Comparison of ENCODE assay signal across 17 cellular contexts in genomic region chr3:13656584-13657301, GRCh38.
DNase-seq lines count a peak whose midpoint lies in the region; ATAC-seq, FAIRE-seq and TF ChIP-seq lines count a peak whose summit lies in the region.
"Had no signal": no experiment of that assay in that cellular context is flagged by ENCODE, and none has a peak within 500 bp of the region (broad histone marks: within the 10 kb centered on the region; RNA-seq: fewer than 3 reads in every experiment).

No MANE protein-coding gene starts in this region.

- H2BK15ac ChIP-seq in neuronal stem cell (ENCODE audit: low read length) = no peak overlapping the region

- H3K4ac ChIP-seq in neuronal stem cell (ENCODE audit: low read length) = no peak overlapping the region

- no peaks in the 10 kb centered on the region for H3K9me1 ChIP-seq in K562 (ENCODE audit: control insufficient read depth, insufficient read depth, low read length)

- H2AFZ ChIP-seq in SK-N-SH (ENCODE audit: low read depth) (no peak overlapping the region), MM.1S (ENCODE audit: low read length) (no peak overlapping the region), K562 (ENCODE audit: low read depth, low read length) (no peak overlapping the region), neuronal stem cell (ENCODE audit: low read length) (no peak overlapping the region), PC-3 (ENCODE audit: low read length) (no peak overlapping the region)

- H4K20me1 ChIP-seq in SK-N-SH (ENCODE audit: insufficient read depth) (no peaks in the 10 kb centered on the region), MM.1S (ENCODE audit: insufficient read depth, low read length) (no peaks in the 10 kb centered on the region), K562 (replicated peaks; ENCODE audit: control insufficient read depth, insufficient read depth, low read length) (peaks cover 12% of the 10 kb centered on the region), PC-3 (ENCODE audit: low read length) (no peaks in the 10 kb centered on the region)

- CTCF ChIA-PET in SK-N-SH (lab: Yijun Ruan, JAX) (interaction anchor here (0.8 to 24.4 kb wide), 29 partner anchors 8 to 458 kb away, joined by 3 to 979 read pairs (median 7); partner anchors contain the start of gene WNT7A), K562 (lab: Yijun Ruan, JAX; ENCODE audit: low intra/inter-chr PET ratio) (interaction anchor here (1.3 to 2.3 kb wide), 4 partner anchors 160 to 458 kb away, joined by 4 to 14 read pairs (median 10); no protein-coding TSS in a partner anchor), PC-3 (lab: Charles Lee) (interaction anchor here (0.5 to 5.7 kb wide), 4 partner anchors 224 to 1307 kb away, joined by 3 to 69 read pairs (median 18); partner anchors contain the start of gene WNT7A)

- ATAC-seq in SK-N-SH treated with all-trans-retinoic acid at 6 μM for 48 hours (no peak), K562 (no peak), PC-3 (no peak), GM18502 (IDR thresholded peaks at IDR 0.05; ENCODE audit: poor library complexity, unreplicated experiment) (no peak)
- ATAC-seq: CD8-positive, alpha-beta T cell had no signal

- H4K91ac ChIP-seq in neuronal stem cell (ENCODE audit: low read depth, low read length, poor library complexity) = no peak overlapping the region

- POLR2A ChIA-PET in SK-N-SH (lab: Yijun Ruan, JAX) = no interaction called here
- POLR2A ChIA-PET in K562 (lab: Yijun Ruan, JAX) = interaction anchor here (0.6 to 1.0 kb wide), 2 partner anchors 22 to 102 kb away, joined by 3 read pairs; no protein-coding TSS in a partner anchor
- POLR2A ChIA-PET in PC-3 (lab: Charles Lee; ENCODE audit: unreplicated experiment) = no interaction called here

- H3K79me1 ChIP-seq in neuronal stem cell (ENCODE audit: low read depth, low read length) = no peaks in the 10 kb centered on the region

- no peak overlapping the region for H3K14ac ChIP-seq in neuronal stem cell (ENCODE audit: low read length)

- H2BK12ac ChIP-seq in neuronal stem cell (ENCODE audit: low read length) = no peak overlapping the region

- BruUV-seq in K562 (replicated peaks; lab: Mats Ljungman, UMichigan) (no TSS peak), PC-3 (replicated peaks; lab: Mats Ljungman, UMichigan) (no TSS peak)

- H4K8ac ChIP-seq in neuronal stem cell (ENCODE audit: low read depth, low read length) = no peak overlapping the region

- FAIRE-seq in K562 (lab: Jason Lieb, UNC) = no peak
- FAIRE-seq: GM12878 had no signal

- H3F3A ChIP-seq in SK-N-SH (replicated peaks; ENCODE audit: insufficient read depth) = no peaks in the 10 kb centered on the region
- no peaks in the 10 kb centered on the region for H3F3A ChIP-seq in MM.1S (ENCODE audit: insufficient read depth, low read length)
- H3F3A ChIP-seq in PC-3 (ENCODE audit: low read length, unreplicated experiment) = no peaks in the 10 kb centered on the region

- DNase-seq in SK-N-SH = no peak
- DNase-seq in MM.1S = no peak
- no peak for DNase-seq in K562 (ENCODE audit: extremely low read depth in 1 of 4, low spot score in 3 of 4)
- no peak for DNase-seq in neuronal stem cell (ENCODE audit: low spot score)
- DNase-seq in dermis blood vessel endothelial cell = no peak
- no peak for DNase-seq in PC-3
- DNase-seq: CD8-positive, alpha-beta T cell; COR-L47; DND-41; GDM1; GOT3; HCEC 1CT had no signal

- H3K4me3 ChIP-seq in SK-N-SH (ENCODE audit: low read depth in 2 of 2, low read length in 1 of 2) (no peak overlapping the region), MM.1S (ENCODE audit: low read length) (no peak overlapping the region), K562 (no peak overlapping the region), neuronal stem cell (ENCODE audit: low read length in 2 of 2) (no peak overlapping the region), PC-3 (ENCODE audit: low read length) (no peak overlapping the region)
- H3K4me3 ChIP-seq: GM12878 had no signal

- no peaks in the 10 kb centered on the region for H3K9me2 ChIP-seq in SK-N-SH
- H3K9me2 ChIP-seq in MM.1S (replicated peaks; ENCODE audit: insufficient read depth, low read length) = no peaks in the 10 kb centered on the region
- no peaks in the 10 kb centered on the region for H3K9me2 ChIP-seq in PC-3 (replicated peaks; ENCODE audit: low read length)

- no peaks in the 10 kb centered on the region for H3K36me3 ChIP-seq in SK-N-SH (replicated peaks in 1 of 2; ENCODE audit: control insufficient read depth in 1 of 2, insufficient read depth in 2 of 2, low read length in 1 of 2)
- no peaks in the 10 kb centered on the region for H3K36me3 ChIP-seq in MM.1S (replicated peaks; ENCODE audit: insufficient read depth, low read length)
- no peaks in the 10 kb centered on the region for H3K36me3 ChIP-seq in K562 (ENCODE audit: control insufficient read depth, insufficient read depth, low read length)
- H3K36me3 ChIP-seq in neuronal stem cell (replicated peaks in 1 of 2; ENCODE audit: control insufficient read depth in 2 of 2, insufficient read depth in 2 of 2, low read length in 2 of 2) = no peaks in the 10 kb centered on the region
- H3K36me3 ChIP-seq in PC-3 (ENCODE audit: low read depth, low read length) = no peaks in the 10 kb centered on the region

- peaks cover 0 to 7% of the 10 kb centered on the region in 2 experiments; a peak in 1 of 4 replicates for H3K4me1 ChIP-seq in SK-N-SH (ENCODE audit: control insufficient read depth in 1 of 2, insufficient read depth in 2 of 2, low read depth in 1 of 2, low read length in 1 of 2)
- H3K4me1 ChIP-seq in MM.1S (ENCODE audit: low read length) = no peaks in the 10 kb centered on the region
- H3K4me1 ChIP-seq in K562 (replicated peaks in 1 of 2; ENCODE audit: control insufficient read depth in 2 of 2, insufficient read depth in 2 of 2, low read length in 2 of 2) = peaks cover 8 to 30% of the 10 kb centered on the region in 2 experiments; a peak in 4 of 5 replicates
- peaks cover 18 to 21% of the 10 kb centered on the region in 2 donors for H3K4me1 ChIP-seq in neuronal stem cell (ENCODE audit: control insufficient read depth in 2 of 2, insufficient read depth in 1 of 2, low read depth in 1 of 2, low read length in 2 of 2)
- peaks cover 8% of the 10 kb centered on the region; the same call in 1 of the 2 replicates for H3K4me1 ChIP-seq in PC-3 (ENCODE audit: insufficient read depth, low read length)

- H2BK120ac ChIP-seq in neuronal stem cell (ENCODE audit: low read depth, low read length) = no peak overlapping the region

- in situ Hi-C loops in K562 (cut with MboI) = loop anchor here (25.0 kb wide), 1 partner anchor 1256 kb away; no protein-coding TSS in a partner anchor

- H3K4me2 ChIP-seq in SK-N-SH (no peak overlapping the region), MM.1S (ENCODE audit: low read depth, low read length) (no peak overlapping the region), K562 (ENCODE audit: insufficient read depth, low read length) (no peak overlapping the region), neuronal stem cell (ENCODE audit: insufficient read depth, low read length, poor library complexity, severe bottlenecking) (no peak overlapping the region), PC-3 (ENCODE audit: low read length) (no peak overlapping the region)

- peak overlapping the region; percentile 15 for H2AK5ac ChIP-seq in neuronal stem cell (ENCODE audit: low read depth, low read length)

- no peaks in the 10 kb centered on the region for H3K9me3 ChIP-seq in SK-N-SH
- H3K9me3 ChIP-seq in MM.1S (replicated peaks; ENCODE audit: insufficient read depth, low read length) = no peaks in the 10 kb centered on the region
- no peaks in the 10 kb centered on the region for H3K9me3 ChIP-seq in K562 (replicated peaks; ENCODE audit: control insufficient read depth, insufficient read depth, low read depth, low read length)
- H3K9me3 ChIP-seq in neuronal stem cell (replicated peaks in 1 of 2; ENCODE audit: control insufficient read depth in 2 of 2, insufficient read depth in 1 of 2, low read depth in 1 of 2, low read length in 2 of 2) = no peaks in the 10 kb centered on the region
- no peaks in the 10 kb centered on the region for H3K9me3 ChIP-seq in PC-3 (ENCODE audit: low read length)

- H3K23ac ChIP-seq in neuronal stem cell (ENCODE audit: low read depth, low read length, poor library complexity) = no peak overlapping the region

- TF ChIP-seq EP300 in SK-N-SH (IDR thresholded peaks at IDR 0.05; ENCODE audit: borderline replicate concordance in 1 of 2, low read depth in 1 of 2, low read length in 1 of 2) (no peak), K562 (IDR thresholded peaks at IDR 0.05; ENCODE audit: low read length) (no peak)

- H3K9ac ChIP-seq in SK-N-SH (no peak overlapping the region), MM.1S (ENCODE audit: low read length) (no peak overlapping the region), K562 (ENCODE audit: insufficient read depth in 1 of 2, low read depth in 2 of 2, low read length in 2 of 2) (no peak overlapping the region), neuronal stem cell (ENCODE audit: low read depth, low read length, poor library complexity) (no peak overlapping the region), PC-3 (ENCODE audit: low read length) (no peak overlapping the region)

- H3K27me3 ChIP-seq in SK-N-SH (ENCODE audit: insufficient read depth) (no peaks in the 10 kb centered on the region), MM.1S (replicated peaks; ENCODE audit: insufficient read depth, low read length) (peaks cover 85% of the 10 kb centered on the region), K562 (ENCODE audit: control insufficient read depth in 2 of 2, insufficient read depth in 2 of 2, low read length in 2 of 2) (peaks cover 2 to 49% of the 10 kb centered on the region in 2 experiments; a peak in 3 of 5 replicates), neuronal stem cell (ENCODE audit: control insufficient read depth in 3 of 3, insufficient read depth in 3 of 3, low read depth in 1 of 3, low read length in 3 of 3) (peaks cover 0 to 21% (median 3%) of the 10 kb centered on the region in 3 experiments), PC-3 (ENCODE audit: low read length) (no peaks in the 10 kb centered on the region)

- TF ChIP-seq RAD21 in SK-N-SH (IDR thresholded peaks at IDR 0.05; ENCODE audit: low read length) (no peak), K562 (CRISPR knock-in tag; conservative IDR thresholded peaks at IDR 0.05 in 1 of 2, IDR thresholded peaks at IDR 0.05 in 1 of 2) (no peak)

- no peak for TF ChIP-seq POLR2A in K562 (conservative IDR thresholded peaks at IDR 0.05)

- intact Hi-C loops in K562 (cut with micrococcal nuclease) = loop anchor here (1.0 to 10.0 kb wide), 3 partner anchors 229 to 468 kb away; partner anchors contain the start of genes CHCHD4 and TMEM43
- intact Hi-C loops in PC-3 (cut with micrococcal nuclease) = loop anchor here (1.0 to 10.0 kb wide), 3 partner anchors 166 to 468 kb away; partner anchors contain the start of genes CHCHD4, TMEM43 and WNT7A

- H3K18ac ChIP-seq in neuronal stem cell (ENCODE audit: low read length) = peak overlapping the region; percentile 22

- no peak overlapping the region for H2BK5ac ChIP-seq in neuronal stem cell (ENCODE audit: low read length)

- 60% methylated on average over 7 of the region's 8 CpGs for WGBS in SK-N-SH (ENCODE audit: low lambda C conversion rate)
- WGBS in K562 (ENCODE audit: insufficient coverage, low coverage, missing lambda C conversion rate) = 3% methylated on average over 8 of the region's 8 CpGs
- WGBS in neuronal stem cell (ENCODE audit: extremely low coverage in 2 of 2, insufficient read length in 2 of 2, insufficient replicate concordance in 1 of 2), 2 donors = no CpG with 5 or more reads among the region's 8 CpGs

- TF ChIP-seq CTCF in SK-N-SH (IDR thresholded peaks at IDR 0.05) = no peak
- TF ChIP-seq CTCF in MM.1S (IDR thresholded peaks at IDR 0.05; ENCODE audit: low read length) = 0 out of 2 replicates have a peak, but pooled peaks have one; percentile 10
- TF ChIP-seq CTCF in K562 (IDR thresholded peaks at IDR 0.05 in 2 of 3, conservative IDR thresholded peaks at IDR 0.05 in 1 of 3; ENCODE audit: insufficient read depth in 2 of 3, low read depth in 1 of 3, low read length in 3 of 3) = no peak
- no peak for TF ChIP-seq CTCF in PC-3 (conservative IDR thresholded peaks at IDR 0.05; ENCODE audit: low read depth, low read length)

- H3K27ac ChIP-seq in SK-N-SH (ENCODE audit: low read depth in 2 of 2, low read length in 1 of 2) = no peak overlapping the region
- H3K27ac ChIP-seq in MM.1S (ENCODE audit: low read length) = no peak overlapping the region
- H3K27ac ChIP-seq in K562 (ENCODE audit: extremely low read depth, low read depth, low read length) = no peak overlapping the region
- H3K27ac ChIP-seq in neuronal stem cell (replicated peaks; ENCODE audit: low read length) = no peak overlapping the region
- no peak overlapping the region for H3K27ac ChIP-seq in PC-3 (ENCODE audit: low read length)
- H3K27ac ChIP-seq: 22Rv1, HL-60 had no signal

- H3K79me2 ChIP-seq in SK-N-SH (ENCODE audit: insufficient read depth) = no peaks in the 10 kb centered on the region
- H3K79me2 ChIP-seq in MM.1S (ENCODE audit: low read length) = no peaks in the 10 kb centered on the region
- no peaks in the 10 kb centered on the region for H3K79me2 ChIP-seq in K562 (ENCODE audit: control insufficient read depth, insufficient read depth, low read length)
- no peaks in the 10 kb centered on the region for H3K79me2 ChIP-seq in PC-3 (ENCODE audit: low read length)
